8 cellular contexts compared by ENCODE assay signal in genomic region chr12:31728917-31729640, GRCh38. TPM values are rescaled to one million over a fixed set of nuclear protein-coding genes. Genes with fewer than 3 reads are reported as not detected.
DNase-seq lines count a peak whose midpoint lies in the region; ATAC-seq and TF ChIP-seq lines count a peak whose summit lies in the region.

Gene AMN1 (minus strand): TSS chr12:31729021. CDS start chr12:31729008, 13 bp downstream.

- peak; percentile 100 for DNase-seq in NCI-H1930 (lab: John Stamatoyannopoulos, UW)
- peak; percentile 96 for DNase-seq in T-helper 22 cell (ENCODE audit: low read depth)
- DNase-seq in astrocyte of the cerebellum (ENCODE audit: low read depth) = peak; percentile 98
- peak; percentile 95 for DNase-seq in hepatic stellate cell (ENCODE audit: low spot score)
- peak; percentile 98 for DNase-seq in putamen (ENCODE audit: low spot score)
- DNase-seq in vagina (ENCODE audit: extremely low spot score in 2 of 2) = peak; percentile 100

- H3K27ac ChIP-seq in vagina = peak within 1 kb of the TSS; percentile 94

- in situ Hi-C loops in astrocyte of the cerebellum (cut with HindIII; ENCODE audit: low sequenced_read_pairs) = loop anchor here (5.0 kb wide), 1 partner anchor 77 kb away; no protein-coding TSS in a partner anchor

- H3K4me1 ChIP-seq in vagina = peaks cover 50% of the 10 kb centered on the region

- no peaks in the 10 kb centered on the region for H3K36me3 ChIP-seq in vagina

- peak within 1 kb of the TSS; percentile 66 for H3K4me3 ChIP-seq in astrocyte of the cerebellum (ENCODE audit: low read depth, low read length)
- peak within 1 kb of the TSS; percentile 54 to 61 for H3K4me3 ChIP-seq in vagina

- no peaks in the 10 kb centered on the region for H3K9me3 ChIP-seq in vagina

- intact Hi-C loops in vagina (cut with DNase I) = loop anchor here (10.0 kb wide), 1 partner anchor 74 kb away; the partner anchor contains the start of gene ETFBKMT

- peak; percentile 9 for TF ChIP-seq CTCF in astrocyte of the cerebellum (IDR thresholded peaks at IDR 0.05; ENCODE audit: low read depth, low read length, missing control alignments)
- peak in 1 of 3 experiments; percentile 10 for TF ChIP-seq CTCF in vagina (IDR thresholded peaks at IDR 0.05)

- TF ChIP-seq POLR2A in vagina (IDR thresholded peaks at IDR 0.05) = peak in 1 of 2 donors; percentile 62

- ATAC-seq in GM18502 (IDR thresholded peaks at IDR 0.05; ENCODE audit: poor library complexity, unreplicated experiment) (peak; percentile 95), HG02943 (IDR thresholded peaks at IDR 0.05; ENCODE audit: low read depth, unreplicated experiment) (peak; percentile 97)

- no peaks in the 10 kb centered on the region for H3K27me3 ChIP-seq in vagina

RNA-seq across cellular contexts. Expression of gene AMN1, which starts in this region (rescaled TPM):
- total RNA-seq in vagina = 5.9 TPM

Comparison
In these comparisons a context has a peak if more than half of its experiments do, and no peak if none do; other contexts are left out.
1. Peak in every context shown above with its lines: DNase-seq, ATAC-seq, H3K4me3 ChIP-seq and H3K27ac ChIP-seq.